Comparison of ENCODE assay signal across 1 cellular context in the genomic region with DNA sequence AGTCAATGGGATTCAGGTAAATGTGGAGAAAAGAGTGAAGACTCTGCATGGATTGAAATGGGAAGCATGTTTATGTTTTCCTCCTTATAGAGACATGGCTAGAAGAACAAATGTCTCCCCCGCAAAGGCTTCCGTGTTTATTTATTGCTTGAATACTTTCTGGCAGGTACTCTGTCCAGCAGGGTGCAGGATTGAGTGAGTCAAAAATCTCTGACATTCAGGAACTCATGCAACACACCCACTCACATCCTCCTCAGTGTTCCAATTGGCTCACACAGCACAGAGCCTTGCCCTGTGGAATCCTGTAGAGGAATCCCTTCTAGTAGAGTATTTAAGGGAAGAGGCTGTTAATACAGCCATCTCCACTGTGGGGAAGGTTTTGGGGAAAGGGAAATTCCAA.
TF ChIP-seq lines count a peak whose summit lies in the region.

No MANE protein-coding gene starts in this region.

TF ChIP-seq in WTC11, 78 proteins besides CTCF, POLR2A, EP300 and RAD21 (continued from another document):
- TF ChIP-seq, protein P1, sequence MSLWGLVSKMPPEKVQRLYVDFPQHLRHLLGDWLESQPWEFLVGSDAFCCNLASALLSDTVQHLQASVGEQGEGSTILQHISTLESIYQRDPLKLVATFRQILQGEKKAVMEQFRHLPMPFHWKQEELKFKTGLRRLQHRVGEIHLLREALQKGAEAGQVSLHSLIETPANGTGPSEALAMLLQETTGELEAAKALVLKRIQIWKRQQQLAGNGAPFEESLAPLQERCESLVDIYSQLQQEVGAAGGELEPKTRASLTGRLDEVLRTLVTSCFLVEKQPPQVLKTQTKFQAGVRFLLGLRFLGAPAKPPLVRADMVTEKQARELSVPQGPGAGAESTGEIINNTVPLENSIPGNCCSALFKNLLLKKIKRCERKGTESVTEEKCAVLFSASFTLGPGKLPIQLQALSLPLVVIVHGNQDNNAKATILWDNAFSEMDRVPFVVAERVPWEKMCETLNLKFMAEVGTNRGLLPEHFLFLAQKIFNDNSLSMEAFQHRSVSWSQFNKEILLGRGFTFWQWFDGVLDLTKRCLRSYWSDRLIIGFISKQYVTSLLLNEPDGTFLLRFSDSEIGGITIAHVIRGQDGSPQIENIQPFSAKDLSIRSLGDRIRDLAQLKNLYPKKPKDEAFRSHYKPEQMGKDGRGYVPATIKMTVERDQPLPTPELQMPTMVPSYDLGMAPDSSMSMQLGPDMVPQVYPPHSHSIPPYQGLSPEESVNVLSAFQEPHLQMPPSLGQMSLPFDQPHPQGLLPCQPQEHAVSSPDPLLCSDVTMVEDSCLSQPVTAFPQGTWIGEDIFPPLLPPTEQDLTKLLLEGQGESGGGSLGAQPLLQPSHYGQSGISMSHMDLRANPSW (CRISPR knock-in tag; conservative IDR thresholded peaks at IDR 0.05; ENCODE audit: low read depth) = no peak
- TF ChIP-seq TP53 (CRISPR knock-in tag; IDR thresholded peaks at IDR 0.05) = no peak
- no peak for TF ChIP-seq SMAD3 (CRISPR knock-in tag; IDR thresholded peaks at IDR 0.05; ENCODE audit: borderline replicate concordance)
- TF ChIP-seq, protein P2, sequence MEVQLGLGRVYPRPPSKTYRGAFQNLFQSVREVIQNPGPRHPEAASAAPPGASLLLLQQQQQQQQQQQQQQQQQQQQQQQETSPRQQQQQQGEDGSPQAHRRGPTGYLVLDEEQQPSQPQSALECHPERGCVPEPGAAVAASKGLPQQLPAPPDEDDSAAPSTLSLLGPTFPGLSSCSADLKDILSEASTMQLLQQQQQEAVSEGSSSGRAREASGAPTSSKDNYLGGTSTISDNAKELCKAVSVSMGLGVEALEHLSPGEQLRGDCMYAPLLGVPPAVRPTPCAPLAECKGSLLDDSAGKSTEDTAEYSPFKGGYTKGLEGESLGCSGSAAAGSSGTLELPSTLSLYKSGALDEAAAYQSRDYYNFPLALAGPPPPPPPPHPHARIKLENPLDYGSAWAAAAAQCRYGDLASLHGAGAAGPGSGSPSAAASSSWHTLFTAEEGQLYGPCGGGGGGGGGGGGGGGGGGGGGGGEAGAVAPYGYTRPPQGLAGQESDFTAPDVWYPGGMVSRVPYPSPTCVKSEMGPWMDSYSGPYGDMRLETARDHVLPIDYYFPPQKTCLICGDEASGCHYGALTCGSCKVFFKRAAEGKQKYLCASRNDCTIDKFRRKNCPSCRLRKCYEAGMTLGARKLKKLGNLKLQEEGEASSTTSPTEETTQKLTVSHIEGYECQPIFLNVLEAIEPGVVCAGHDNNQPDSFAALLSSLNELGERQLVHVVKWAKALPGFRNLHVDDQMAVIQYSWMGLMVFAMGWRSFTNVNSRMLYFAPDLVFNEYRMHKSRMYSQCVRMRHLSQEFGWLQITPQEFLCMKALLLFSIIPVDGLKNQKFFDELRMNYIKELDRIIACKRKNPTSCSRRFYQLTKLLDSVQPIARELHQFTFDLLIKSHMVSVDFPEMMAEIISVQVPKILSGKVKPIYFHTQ (CRISPR knock-in tag; IDR thresholded peaks at IDR 0.05) = no peak
- no peak for TF ChIP-seq TEAD1 (CRISPR knock-in tag; IDR thresholded peaks at IDR 0.05)
- TF ChIP-seq SOX15 (CRISPR knock-in tag; IDR thresholded peaks at IDR 0.05) = no peak
- no peak for TF ChIP-seq OVOL2 (CRISPR knock-in tag; IDR thresholded peaks at IDR 0.05; ENCODE audit: borderline replicate concordance)
- TF ChIP-seq JUN (CRISPR knock-in tag; IDR thresholded peaks at IDR 0.05) = no peak
- TF ChIP-seq, protein P3, sequence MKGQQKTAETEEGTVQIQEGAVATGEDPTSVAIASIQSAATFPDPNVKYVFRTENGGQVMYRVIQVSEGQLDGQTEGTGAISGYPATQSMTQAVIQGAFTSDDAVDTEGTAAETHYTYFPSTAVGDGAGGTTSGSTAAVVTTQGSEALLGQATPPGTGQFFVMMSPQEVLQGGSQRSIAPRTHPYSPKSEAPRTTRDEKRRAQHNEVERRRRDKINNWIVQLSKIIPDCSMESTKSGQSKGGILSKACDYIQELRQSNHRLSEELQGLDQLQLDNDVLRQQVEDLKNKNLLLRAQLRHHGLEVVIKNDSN (CRISPR knock-in tag; IDR thresholded peaks at IDR 0.05) = no peak
